In the genomic region with DNA sequence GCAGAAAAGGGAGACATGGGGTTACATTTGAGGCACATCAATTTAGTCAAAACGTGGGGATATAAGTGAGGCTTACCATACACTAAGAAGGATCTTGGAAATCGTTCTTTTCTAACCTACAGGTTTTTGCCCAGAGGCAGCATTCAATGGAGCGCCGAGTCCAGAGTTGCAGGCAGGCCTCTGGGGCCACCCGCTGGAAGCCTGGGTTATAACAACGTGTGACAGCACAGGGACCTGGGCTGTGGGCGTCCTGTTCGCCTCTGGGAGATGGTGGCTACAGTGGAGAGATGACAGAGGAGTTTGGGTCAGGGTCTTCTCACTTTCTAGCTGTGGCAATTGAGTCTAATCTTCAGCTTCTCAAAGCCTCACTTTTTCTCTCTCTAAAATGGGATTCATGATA, we compare ENCODE assay signal across 8 cellular contexts. TPM values are rescaled to one million over a fixed set of nuclear protein-coding genes. Genes with fewer than 3 reads are reported as not detected.
A peak's percentile ranks its signal among the peaks of the same experiment; 100 is the strongest.
DNase-seq lines count a peak whose midpoint lies in the region; ATAC-seq and TF ChIP-seq lines count a peak whose summit lies in the region.

No MANE protein-coding gene starts in this region.

- H3K9me3 ChIP-seq in SU-DHL-6 (ENCODE audit: insufficient read depth, low read length) (no peaks in the 10 kb centered on the region), parathyroid adenoma (ENCODE audit: control insufficient read depth, low read length) (no peaks in the 10 kb centered on the region)

- ATAC-seq in HG03460 (IDR thresholded peaks at IDR 0.05; ENCODE audit: unreplicated experiment): no peak

- DNase-seq in DMS153 treated with DMSO at 0.1 percent for 48 hours (lab: John Stamatoyannopoulos, UW; ENCODE audit: unreplicated experiment) (peak; percentile 9), DMS153 (lab: John Stamatoyannopoulos, UW) (no peak), fibroblast of the aortic adventitia (ENCODE audit: low read depth) (peak; percentile 32), NCI-H446 (lab: John Stamatoyannopoulos, UW) (no peak)

- H3K27me3 ChIP-seq in KMS-11 (ENCODE audit: insufficient read depth, low read depth): no peaks in the 10 kb centered on the region
- no peaks in the 10 kb centered on the region for H3K27me3 ChIP-seq in SU-DHL-6 (ENCODE audit: low read length)
- no peaks in the 10 kb centered on the region for H3K27me3 ChIP-seq in parathyroid adenoma (ENCODE audit: control insufficient read depth, insufficient read depth, low read length)

- no peaks in the 10 kb centered on the region for H3K36me3 ChIP-seq in KMS-11 (ENCODE audit: insufficient read depth)
- H3K36me3 ChIP-seq in SU-DHL-6 (ENCODE audit: low read length): no peaks in the 10 kb centered on the region
- H3K36me3 ChIP-seq in parathyroid adenoma (ENCODE audit: control insufficient read depth, insufficient read depth, low read length): no peaks in the 10 kb centered on the region

- no peaks in the 10 kb centered on the region for H3K9me2 ChIP-seq in SU-DHL-6 (replicated peaks; ENCODE audit: insufficient read depth, low read length)

- no peaks in the 10 kb centered on the region for H3K79me2 ChIP-seq in KMS-11 (ENCODE audit: insufficient read depth, low read depth)
- H3K79me2 ChIP-seq in SU-DHL-6 (ENCODE audit: insufficient read depth, low read length): no peaks in the 10 kb centered on the region
- H3K79me2 ChIP-seq in parathyroid adenoma: no peaks in the 10 kb centered on the region

- peak; percentile 59 for TF ChIP-seq CTCF in KMS-11 (conservative IDR thresholded peaks at IDR 0.05; ENCODE audit: low read depth, low read length)
- TF ChIP-seq CTCF in SU-DHL-6 (IDR thresholded peaks at IDR 0.05; ENCODE audit: insufficient read depth, low read length, poor library complexity, severe bottlenecking): peak; percentile 39
- peak; percentile 51 for TF ChIP-seq CTCF in fibroblast of the aortic adventitia (IDR thresholded peaks at IDR 0.05; ENCODE audit: insufficient read depth, low read length)
- peak; percentile 12 for TF ChIP-seq CTCF in parathyroid adenoma (IDR thresholded peaks at IDR 0.05)

- no peaks in the 10 kb centered on the region for H3F3A ChIP-seq in SU-DHL-6 (ENCODE audit: insufficient read depth)

- H3K27ac ChIP-seq in KMS-11: no peak overlapping the region
- H3K27ac ChIP-seq in SU-DHL-6 (ENCODE audit: low read depth, low read length): no peak overlapping the region
- no peak overlapping the region for H3K27ac ChIP-seq in parathyroid adenoma

- no peaks in the 10 kb centered on the region for H4K20me1 ChIP-seq in KMS-11 (ENCODE audit: insufficient read depth)
- H4K20me1 ChIP-seq in SU-DHL-6 (ENCODE audit: low read depth, low read length): no peaks in the 10 kb centered on the region

- no peak overlapping the region for H2AFZ ChIP-seq in KMS-11 (ENCODE audit: low read depth)
- H2AFZ ChIP-seq in SU-DHL-6 (ENCODE audit: low read depth, low read length, severe bottlenecking): no peak overlapping the region
- no peak overlapping the region for H2AFZ ChIP-seq in parathyroid adenoma

- H3K4me3 ChIP-seq in KMS-11 (IDR thresholded peaks at IDR 0.05; ENCODE audit: insufficient read depth, low read depth, low read length): no peak overlapping the region
- H3K4me3 ChIP-seq in SU-DHL-6 (ENCODE audit: insufficient read depth, low read length, poor library complexity, severe bottlenecking): no peak overlapping the region
- no peak overlapping the region for H3K4me3 ChIP-seq in fibroblast of the aortic adventitia (ENCODE audit: low read depth, low read length)
- no peak overlapping the region for H3K4me3 ChIP-seq in parathyroid adenoma (ENCODE audit: low read depth, low read length)

- H3K4me1 ChIP-seq in KMS-11 (ENCODE audit: low read depth, poor library complexity, severe bottlenecking) (no peaks in the 10 kb centered on the region), parathyroid adenoma (no peaks in the 10 kb centered on the region)

- H3K4me2 ChIP-seq in KMS-11 (no peak overlapping the region), SU-DHL-6 (ENCODE audit: low read depth, low read length, poor library complexity, severe bottlenecking) (no peak overlapping the region), parathyroid adenoma (ENCODE audit: low read length) (no peak overlapping the region)

- H3K9ac ChIP-seq in KMS-11 (no peak overlapping the region), SU-DHL-6 (ENCODE audit: low read length) (no peak overlapping the region), parathyroid adenoma (no peak overlapping the region)

RNA-seq across cellular contexts. Expression of a gene that starts 53.9 kb away (rescaled TPM):
- 0.18 TPM in 1 of 2 replicates, not detected in the other for total RNA-seq in fibroblast of the aortic adventitia (ENCODE audit: low replicate concordance)

Comparison
In these comparisons a context has a peak if more than half of its experiments do, and no peak if none do; other contexts are left out.
1. DNase-seq: peak in DMS153 treated with DMSO at 0.1 percent for 48 hours (single experiment) and fibroblast of the aortic adventitia (single experiment); none in DMS153 (single experiment) and NCI-H446 (0 of 2).
2. Peak in every context shown above with its lines, with median percentiles within 50 percentile points of each other: CTCF ChIP-seq.